In the genomic region with DNA sequence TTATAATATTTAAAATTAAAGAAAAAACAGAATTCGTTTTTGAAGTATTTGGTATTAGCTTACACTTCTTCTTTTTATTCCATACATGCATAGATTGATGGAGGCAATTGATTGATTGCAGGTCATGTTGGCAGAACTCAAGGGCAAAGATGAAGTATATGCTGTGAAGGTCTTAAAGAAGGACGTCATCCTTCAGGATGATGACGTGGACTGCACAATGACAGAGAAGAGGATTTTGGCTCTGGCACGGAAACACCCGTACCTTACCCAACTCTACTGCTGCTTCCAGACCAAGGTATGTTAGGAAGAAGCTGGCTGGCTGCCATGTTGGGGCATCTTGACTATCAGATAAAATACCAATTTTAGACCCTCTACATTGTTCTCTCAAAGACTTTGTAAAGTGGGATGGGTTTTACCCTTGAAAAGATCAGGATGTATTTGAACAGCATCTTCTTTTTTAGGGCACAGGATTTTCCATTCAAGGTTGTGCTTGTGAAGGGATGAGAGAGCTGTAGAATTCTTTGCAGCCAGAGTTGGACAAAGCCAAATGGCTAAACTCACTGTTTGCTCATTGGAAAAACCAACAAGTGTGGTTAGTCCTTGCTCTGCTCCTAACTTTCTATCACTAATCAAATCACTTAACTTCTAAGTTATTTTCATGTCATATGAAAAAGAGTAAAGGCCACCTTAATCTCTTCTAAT, we compare ENCODE assay signal across 2 cellular contexts.
TF ChIP-seq lines count a peak whose summit lies in the region.

No MANE protein-coding gene starts in this region.

TF ChIP-seq in IMR-90, 13 proteins besides CTCF, POLR2A, EP300 and RAD21:
- TF ChIP-seq NFE2L2 (IDR thresholded peaks at IDR 0.05; ENCODE audit: low read depth, low read length) (no peak), ELK1 (IDR thresholded peaks at IDR 0.05; ENCODE audit: borderline replicate concordance, low read depth, low read length) (no peak), MAZ (IDR thresholded peaks at IDR 0.05; ENCODE audit: borderline replicate concordance, low read depth, low read length) (no peak), USF2 (IDR thresholded peaks at IDR 0.05; ENCODE audit: low read depth, low read length) (no peak), CHD1 (IDR thresholded peaks at IDR 0.05; ENCODE audit: low read depth, low read length) (no peak), MXI1 (IDR thresholded peaks at IDR 0.05; ENCODE audit: borderline replicate concordance, low read depth, low read length) (no peak), BHLHE40 (IDR thresholded peaks at IDR 0.05; ENCODE audit: low read depth, low read length) (no peak), SMC3 (IDR thresholded peaks at IDR 0.05; ENCODE audit: low read depth, low read length) (no peak)

TF ChIP-seq in K562, 482 proteins besides CTCF, POLR2A, EP300 and RAD21:
- TF ChIP-seq SRSF9 (IDR thresholded peaks at IDR 0.05; ENCODE audit: borderline replicate concordance, low read depth, low read length) (no peak), PYGO2 (tag; IDR thresholded peaks at IDR 0.05) (no peak), ZFP36 (IDR thresholded peaks at IDR 0.05; ENCODE audit: low read depth, low read length, partially characterized antibody) (no peak), FOS (IDR thresholded peaks at IDR 0.05; ENCODE audit: extremely low read depth, insufficient read length) (no peak), FOXJ2 (tag; IDR thresholded peaks at IDR 0.05) (no peak), KLF13 (tag; IDR thresholded peaks at IDR 0.05; ENCODE audit: borderline replicate concordance, low read depth) (no peak), PBX2 (CRISPR knock-in tag; IDR thresholded peaks at IDR 0.05; ENCODE audit: low read depth) (no peak), PBX2 (tag; conservative IDR thresholded peaks at IDR 0.05; ENCODE audit: low read depth) (no peak), ATF1 (CRISPR knock-in tag; IDR thresholded peaks at IDR 0.05) (no peak), ATF1 (tag; IDR thresholded peaks at IDR 0.05) (peak; percentile 55; the same call in 1 of the 2 replicates), ZSCAN29 (IDR thresholded peaks at IDR 0.05) (no peak), STAG1 (CRISPR knock-in tag; IDR thresholded peaks at IDR 0.05; ENCODE audit: borderline replicate concordance) (no peak), RCOR1 (IDR thresholded peaks at IDR 0.05; ENCODE audit: borderline replicate concordance in 1 of 2, low read depth in 2 of 2, low read length in 2 of 2) (no peak), CREM (IDR thresholded peaks at IDR 0.05; ENCODE audit: low read depth) (0 out of 2 replicates have a peak, but pooled peaks have one; percentile 19), KDM2B (CRISPR knock-in tag; IDR thresholded peaks at IDR 0.05) (no peak)
- TF ChIP-seq, protein P1, sequence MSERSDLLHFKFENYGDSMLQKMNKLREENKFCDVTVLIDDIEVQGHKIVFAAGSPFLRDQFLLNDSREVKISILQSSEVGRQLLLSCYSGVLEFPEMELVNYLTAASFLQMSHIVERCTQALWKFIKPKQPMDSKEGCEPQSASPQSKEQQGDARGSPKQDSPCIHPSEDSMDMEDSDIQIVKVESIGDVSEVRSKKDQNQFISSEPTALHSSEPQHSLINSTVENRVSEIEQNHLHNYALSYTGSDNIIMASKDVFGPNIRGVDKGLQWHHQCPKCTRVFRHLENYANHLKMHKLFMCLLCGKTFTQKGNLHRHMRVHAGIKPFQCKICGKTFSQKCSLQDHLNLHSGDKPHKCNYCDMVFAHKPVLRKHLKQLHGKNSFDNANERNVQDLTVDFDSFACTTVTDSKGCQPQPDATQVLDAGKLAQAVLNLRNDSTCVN (CRISPR knock-in tag; IDR thresholded peaks at IDR 0.05): no peak
